In the genomic region with DNA sequence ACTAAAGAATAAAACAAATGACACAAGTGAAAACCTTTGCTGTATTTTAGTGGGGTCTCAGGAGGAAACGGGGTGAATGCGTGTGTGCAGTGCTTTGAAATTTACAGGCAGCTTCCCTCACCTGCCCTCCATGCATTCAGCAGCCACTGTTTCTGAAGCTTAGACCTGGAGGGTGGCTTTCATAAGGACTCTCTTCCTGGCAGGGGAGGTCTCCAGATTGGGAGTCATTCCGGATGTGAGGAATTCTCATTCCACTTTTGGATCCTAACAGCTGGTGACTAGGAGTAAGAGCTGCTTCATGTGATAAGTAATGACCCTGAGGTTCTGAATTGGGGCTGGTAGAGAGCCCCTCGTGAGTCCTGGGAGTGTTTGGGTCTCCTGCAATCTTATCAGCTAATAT, we compare ENCODE assay signal across 25 cellular contexts.
"Had no signal": no experiment of that assay in that cellular context is flagged by ENCODE, and none has a peak within 500 bp of the region (broad histone marks: within the 10 kb centered on the region; RNA-seq: fewer than 3 reads in every experiment).

No MANE protein-coding gene starts in this region.

- H3K4me1 Mint-ChIP-seq: immature natural killer cell; naive thymus-derived CD8-positive, alpha-beta T cell; nephron; stimulated activated naive B cell treated with anti-CD40 and anti-IgM and Interleukin-4, amounts not matched to agents 10 μg/mL and 1 μg/mL and 100 μg/mL, for 72 hours had no signal

- H3K27me3 ChIP-seq: ovary, right atrium auricular region, right lobe of liver, testis, thyroid gland, transverse colon, upper lobe of right lung had no signal

- H3K4me3 ChIP-seq: left ventricle myocardium inferior, lung, mucosa of descending colon, ovary, right atrium auricular region, right lobe of liver, skin epidermis, stomach, testis, thyroid gland, transverse colon, upper lobe of right lung had no signal

- H3K27ac Mint-ChIP-seq: immature natural killer cell; naive thymus-derived CD8-positive, alpha-beta T cell; nephron; stimulated activated naive B cell treated with anti-CD40 and anti-IgM and Interleukin-4, amounts not matched to agents 10 μg/mL and 1 μg/mL and 100 μg/mL, for 72 hours had no signal

- DNase-seq: hypothalamus; immature natural killer cell; kidney; left ventricle myocardium inferior; mesendoderm; midbrain; mucosa of descending colon; naive thymus-derived CD8-positive, alpha-beta T cell; ovary; stimulated activated CD4-positive, alpha-beta T cell treated with anti-CD3 and anti-CD28 coated beads, Interleukin-12 subunit alpha, Interleukin-12 subunit beta, amount 100 ng/mL, for 4 hours; stimulated activated CD4-positive, alpha-beta T cell treated with anti-CD3 and anti-CD28 coated beads, Interleukin-15, amount 100 ng/mL, for 24 hours; stimulated activated CD4-positive, alpha-beta T cell treated with anti-CD3 and anti-CD28 coated beads, Interleukin-2, amount 100 ng/mL, for 24 hours; stimulated activated CD4-positive, alpha-beta T cell treated with anti-CD3 and anti-CD28 coated beads, Interleukin-4, amount 100 ng/mL, for 1 hour; stimulated activated naive B cell treated with anti-CD40 and anti-IgM and Interleukin-4, amounts not matched to agents 10 μg/mL and 1 μg/mL and 100 μg/mL, for 72 hours; stimulated activated naive CD8-positive, alpha-beta T cell treated with anti-CD3 and anti-CD28 coated beads, Interleukin-15, Interleukin-2, amounts not matched to agents 100 U/mL and 50 U/mL, for 24 hours; stomach; testis; thyroid gland; transverse colon; upper lobe of right lung had no signal

- H3K4me1 ChIP-seq: left ventricle myocardium inferior, right atrium auricular region, right lobe of liver, stomach, testis, thyroid gland, upper lobe of right lung had no signal

- H3K36me3 ChIP-seq: left ventricle myocardium inferior, ovary, right atrium auricular region, right lobe of liver, stomach, thyroid gland, transverse colon, upper lobe of right lung had no signal

- H3K27ac ChIP-seq: left ventricle myocardium inferior, ovary, right atrium auricular region, right lobe of liver, skin epidermis, stomach, testis, thyroid gland, transverse colon, upper lobe of right lung had no signal

- H3K4me3 Mint-ChIP-seq: immature natural killer cell; naive thymus-derived CD8-positive, alpha-beta T cell; nephron; stimulated activated naive B cell treated with anti-CD40 and anti-IgM and Interleukin-4, amounts not matched to agents 10 μg/mL and 1 μg/mL and 100 μg/mL, for 72 hours had no signal

- H3K9me3 ChIP-seq: left ventricle myocardium inferior, mucosa of descending colon, ovary, right atrium auricular region, right lobe of liver, stomach, testis, thyroid gland, transverse colon, upper lobe of right lung had no signal

- ATAC-seq: mucosa of descending colon; naive thymus-derived CD8-positive, alpha-beta T cell; right lobe of liver; stimulated activated naive B cell treated with anti-CD40 and anti-IgM and Interleukin-4, amounts not matched to agents 10 μg/mL and 1 μg/mL and 100 μg/mL, for 72 hours; stimulated activated naive CD8-positive, alpha-beta T cell treated with anti-CD3 and anti-CD28 coated beads, Interleukin-15, Interleukin-2, amounts not matched to agents 100 U/mL and 50 U/mL, for 24 hours; upper lobe of right lung had no signal

- H3K36me3 Mint-ChIP-seq: immature natural killer cell; naive thymus-derived CD8-positive, alpha-beta T cell; stimulated activated naive B cell treated with anti-CD40 and anti-IgM and Interleukin-4, amounts not matched to agents 10 μg/mL and 1 μg/mL and 100 μg/mL, for 72 hours had no signal

- H3K9me3 Mint-ChIP-seq: immature natural killer cell; naive thymus-derived CD8-positive, alpha-beta T cell; nephron had no signal
